Comparison of ENCODE assay signal across 8 cellular contexts in the genomic region with DNA sequence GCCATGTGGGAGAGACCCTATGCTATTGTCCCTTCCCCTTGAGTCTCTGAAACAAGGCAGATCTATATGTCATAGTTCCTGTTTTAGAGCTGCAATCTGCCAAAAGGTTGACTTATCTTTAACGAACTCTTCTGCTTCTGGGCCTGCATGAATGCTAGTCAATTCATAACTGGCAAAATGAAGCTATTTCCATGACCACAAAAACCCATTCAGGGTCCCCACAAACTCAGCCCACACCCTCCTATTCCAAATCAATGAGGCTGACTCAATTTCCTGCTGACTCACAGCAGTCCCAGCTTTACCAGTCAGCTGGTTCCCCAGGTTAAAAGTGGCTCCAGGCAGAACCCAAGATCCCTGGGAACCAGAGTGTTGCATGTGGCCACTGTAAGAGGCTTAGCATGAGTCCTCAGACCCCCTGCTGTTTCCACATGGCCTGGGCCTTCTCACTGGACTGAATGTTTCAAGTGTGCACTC. TPM values are rescaled to one million over a fixed set of nuclear protein-coding genes. Genes with fewer than 3 reads are reported as not detected.
DNase-seq lines count a peak whose midpoint lies in the region; ATAC-seq and TF ChIP-seq lines count a peak whose summit lies in the region.

No MANE protein-coding gene starts in this region.

- peaks cover 12% of the 10 kb centered on the region for H3K9me3 Mint-ChIP-seq in mesothelial cell of epicardium

- intact Hi-C loops in left ventricle myocardium inferior (cut with micrococcal nuclease) = no loop called here

- peak; percentile 73 for ATAC-seq in GM21576 (IDR thresholded peaks at IDR 0.05; ENCODE audit: unreplicated experiment)

- peaks cover 3% of the 10 kb centered on the region for H3K4me1 Mint-ChIP-seq in mesothelial cell of epicardium

- H3K27me3 Mint-ChIP-seq in mesothelial cell of epicardium (ENCODE audit: low read depth) = no peaks in the 10 kb centered on the region

- no peaks in the 10 kb centered on the region for H3K4me1 ChIP-seq in left ventricle myocardium inferior

- DNase-seq in GM12864 (ENCODE audit: low read depth) (peak; percentile 35), HPDE6-E6E7 (ENCODE audit: extremely low spot score) (peak; percentile 52), dermis blood vessel endothelial cell (peak; percentile 58), NCI-H446 (lab: John Stamatoyannopoulos, UW) (no peak), left ventricle myocardium inferior (no peak), DMS79 (lab: John Stamatoyannopoulos, UW) (no peak), mesothelial cell of epicardium (ENCODE audit: low spot score in 2 of 2, unreplicated experiment in 2 of 2) (no peak)

- H3K4me3 ChIP-seq in GM12864 (ENCODE audit: low read depth, low read length) = no peak overlapping the region
- no peak overlapping the region for H3K4me3 ChIP-seq in left ventricle myocardium inferior

- TF ChIP-seq CTCF in GM12864 (IDR thresholded peaks at IDR 0.05; ENCODE audit: low read depth, low read length, missing control alignments) = no peak
- TF ChIP-seq CTCF in left ventricle myocardium inferior (IDR thresholded peaks at IDR 0.05; ENCODE audit: borderline replicate concordance) = no peak
- TF ChIP-seq CTCF in mesothelial cell of epicardium (IDR thresholded peaks at IDR 0.05; ENCODE audit: unreplicated experiment) = no peak

- no peaks in the 10 kb centered on the region for H3K36me3 Mint-ChIP-seq in mesothelial cell of epicardium

- no peaks in the 10 kb centered on the region for H3K9me3 ChIP-seq in left ventricle myocardium inferior (replicated peaks)

- H3K27ac Mint-ChIP-seq in mesothelial cell of epicardium = no peak overlapping the region

- no peaks in the 10 kb centered on the region for H3K36me3 ChIP-seq in left ventricle myocardium inferior

- H3K27me3 ChIP-seq in left ventricle myocardium inferior (ENCODE audit: low read depth) = no peaks in the 10 kb centered on the region

- no peak overlapping the region for H3K4me3 Mint-ChIP-seq in mesothelial cell of epicardium

- no peak overlapping the region for H3K27ac ChIP-seq in left ventricle myocardium inferior (replicated peaks)

RNA-seq across cellular contexts. Expression of gene SOD3, which starts 25.2 kb away (rescaled TPM):
- 0.28 TPM in 1 of 2 replicates, not detected in the other for total RNA-seq in dermis blood vessel endothelial cell
- total RNA-seq in left ventricle myocardium inferior = 64.2 TPM
- 5.7 to 6.5 TPM (median 5.8 TPM) in 3 replicates for total RNA-seq in mesothelial cell of epicardium

Comparison
In these comparisons a context has a peak if more than half of its experiments do, and no peak if none do; other contexts are left out.
1. DNase-seq: peak in GM12864 (single experiment), HPDE6-E6E7 (single experiment) and dermis blood vessel endothelial cell (single experiment); none in NCI-H446 (0 of 2), left ventricle myocardium inferior (single experiment), DMS79 (single experiment) and mesothelial cell of epicardium (0 of 2).